Comparison of ENCODE assay signal across 9 cellular contexts in the genomic region with DNA sequence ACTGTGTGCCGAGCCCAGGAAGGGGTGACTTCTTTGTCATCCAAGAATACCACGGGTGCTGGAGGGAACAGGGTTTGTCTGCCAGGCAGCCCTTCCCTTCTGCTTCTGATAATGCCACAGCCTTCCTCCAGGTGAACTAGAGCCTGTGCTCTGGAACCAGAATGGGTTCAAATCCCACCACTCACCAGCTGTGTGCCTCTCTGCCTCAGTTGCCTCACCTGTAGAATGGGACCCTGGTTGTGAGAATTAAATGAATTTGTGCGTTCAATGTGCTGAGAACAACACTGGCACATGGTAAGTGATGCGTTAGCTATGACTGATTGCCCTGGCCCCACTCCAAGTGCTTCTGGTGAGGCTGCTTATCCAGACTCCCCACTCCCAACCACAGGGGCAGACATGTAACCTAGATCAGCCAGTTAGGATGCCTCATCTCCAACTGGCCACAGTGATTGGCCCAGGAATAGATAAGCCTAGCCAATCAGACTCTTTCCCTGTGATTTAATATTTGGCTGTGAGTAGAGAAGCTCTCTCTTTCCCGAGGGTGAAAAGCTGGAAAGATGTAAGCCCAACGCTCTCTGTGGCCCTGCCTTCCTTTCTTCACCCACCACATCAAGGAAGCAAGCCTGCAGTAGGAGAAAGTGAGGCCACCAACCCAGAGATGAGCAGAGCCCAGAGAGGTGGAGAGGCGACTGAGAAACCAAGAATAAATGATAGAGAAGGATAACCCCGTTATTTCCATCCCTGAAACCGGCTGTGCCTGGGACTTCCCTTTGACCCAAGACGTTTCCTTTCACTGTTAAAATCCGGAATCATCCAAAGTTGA. TPM values are rescaled to one million over a fixed set of nuclear protein-coding genes. Genes with fewer than 3 reads are reported as not detected.
DNase-seq lines count a peak whose midpoint lies in the region; ATAC-seq and TF ChIP-seq lines count a peak whose summit lies in the region.
"Had no signal": no experiment of that assay in that cellular context is flagged by ENCODE, and none has a peak within 500 bp of the region (broad histone marks: within the 10 kb centered on the region; RNA-seq: fewer than 3 reads in every experiment).

No MANE protein-coding gene starts in this region.

- H3K27me3 Mint-ChIP-seq in CD14-positive monocyte (ENCODE audit: low read depth in 3 of 3) = peaks cover 6 to 11% (median 8%) of the 10 kb centered on the region in 3 donors
- H3K27me3 Mint-ChIP-seq: stimulated activated naive CD8-positive, alpha-beta T cell treated with anti-CD3 and anti-CD28 coated beads, Interleukin-15, Interleukin-2, amounts not matched to agents 100 ng/mL and 50 ng/mL, for 24 hours had no signal

- peak overlapping the region; percentile 16; the same call in 1 of the 2 replicates for H3K27ac ChIP-seq in RWPE1
- no peak overlapping the region for H3K27ac ChIP-seq in foreskin keratinocyte

- peak overlapping the region in 1 of 7 donors; percentile 32 for H3K27ac Mint-ChIP-seq in CD14-positive monocyte
- H3K27ac Mint-ChIP-seq: stimulated activated naive CD8-positive, alpha-beta T cell treated with anti-CD3 and anti-CD28 coated beads, Interleukin-15, Interleukin-2, amounts not matched to agents 100 ng/mL and 50 ng/mL, for 24 hours had no signal

- H3K4me3 Mint-ChIP-seq in CD14-positive monocyte = peak overlapping the region in 1 of 2 donors; percentile 26
- H3K4me3 Mint-ChIP-seq: stimulated activated naive CD8-positive, alpha-beta T cell treated with anti-CD3 and anti-CD28 coated beads, Interleukin-15, Interleukin-2, amounts not matched to agents 100 ng/mL and 50 ng/mL, for 24 hours had no signal

- H3K9me3 Mint-ChIP-seq in CD14-positive monocyte = peaks cover 0 to 4% (median 0%) of the 10 kb centered on the region in 7 donors
- H3K9me3 Mint-ChIP-seq: stimulated activated naive CD8-positive, alpha-beta T cell treated with anti-CD3 and anti-CD28 coated beads, Interleukin-15, Interleukin-2, amounts not matched to agents 100 ng/mL and 50 ng/mL, for 24 hours had no signal

- no peaks in the 10 kb centered on the region for H3K27me3 ChIP-seq in foreskin keratinocyte

- peak; percentile 82 for ATAC-seq in foreskin keratinocyte
- ATAC-seq in GM18873 (IDR thresholded peaks at IDR 0.05; ENCODE audit: low FRiP score, unreplicated experiment) = no peak
- ATAC-seq in GM21381 (IDR thresholded peaks at IDR 0.05; ENCODE audit: unreplicated experiment) = no peak
- ATAC-seq in HG02970 (IDR thresholded peaks at IDR 0.05; ENCODE audit: low FRiP score, unreplicated experiment) = no peak
- ATAC-seq in HG03460 (IDR thresholded peaks at IDR 0.05; ENCODE audit: unreplicated experiment) = no peak

- H3K4me1 ChIP-seq in foreskin keratinocyte = no peaks in the 10 kb centered on the region

- H3K36me3 Mint-ChIP-seq in CD14-positive monocyte = no peaks in the 10 kb centered on the region

- POLR2A ChIA-PET in RWPE1 (lab: Yijun Ruan, JAX; ENCODE audit: low non-redundant PET) = interaction anchor here (1.4 to 2.7 kb wide), 2 partner anchors 57 to 60 kb away, joined by 4 to 12 read pairs; no protein-coding TSS in a partner anchor

- no peak for TF ChIP-seq CTCF in CD14-positive monocyte (IDR thresholded peaks at IDR 0.05)
- no peak for TF ChIP-seq CTCF in HFF-Myc (IDR thresholded peaks at IDR 0.05; ENCODE audit: low read depth, low read length, missing control alignments)
- no peak for TF ChIP-seq CTCF in RWPE1 (conservative IDR thresholded peaks at IDR 0.05; ENCODE audit: low read depth)
- TF ChIP-seq CTCF in foreskin keratinocyte (conservative IDR thresholded peaks at IDR 0.05) = no peak

- H3K4me3 ChIP-seq in HFF-Myc (replicated peaks; ENCODE audit: low read depth, low read length) = no peak overlapping the region

- H3K4me1 Mint-ChIP-seq in CD14-positive monocyte = peaks cover 51% of the 10 kb centered on the region

- intact Hi-C loops in CD14-positive monocyte (cut with micrococcal nuclease) = loop anchor here (2.0 to 5.0 kb wide), 4 partner anchors 20 to 56 kb away; a partner anchor contains a TSS

- CTCF ChIA-PET in RWPE1 (lab: Yijun Ruan, JAX) = interaction anchor here (0.6 to 3.4 kb wide), 9 partner anchors 12 to 815 kb away, joined by 3 to 63 read pairs (median 4); no protein-coding TSS in a partner anchor

- DNase-seq in CD14-positive monocyte (ENCODE audit: low spot score) (peak; percentile 81), HFF-Myc (ENCODE audit: extremely low read depth, low read depth) (peak; percentile 48), RWPE1 (ENCODE audit: low spot score) (peak; percentile 84), foreskin keratinocyte (peak; percentile 91 to 95)

RNA-seq across cellular contexts. Expression of a gene that starts 20.8 kb away (rescaled TPM):
- polyA plus RNA-seq in CD14-positive monocyte = 1,000 to 10,000 TPM; 1,019 to 1,153 TPM
- not detected in 2 replicates for total RNA-seq in foreskin keratinocyte
- 0.02 and 0.04 TPM in 2 replicates for polyA plus RNA-seq in foreskin keratinocyte

RNA-seq across cellular contexts. Expression of a gene that starts 55.0 kb away (rescaled TPM):
- not detected for polyA plus RNA-seq in CD14-positive monocyte
- 0.07 and 0.14 TPM in 2 replicates for total RNA-seq in foreskin keratinocyte
- polyA plus RNA-seq in foreskin keratinocyte = 0.07 TPM in 1 of 2 replicates, not detected in the other

Comparison
In these comparisons a context has a peak if more than half of its experiments do, and no peak if none do; other contexts are left out.
1. RNA of a gene that starts 20.8 kb away (polyA plus RNA-seq): 1,019 to 1,153 TPM in CD14-positive monocyte; 0.02 to 0.04 TPM in foreskin keratinocyte; every median in the first group is over 100 times any median in the second.
2. Peak in every context shown above with its lines, with median percentiles within 50 percentile points of each other: DNase-seq.